14 cellular contexts compared by ENCODE assay signal in genomic region chr16:88553739-88554138, GRCh38. TPM values are rescaled to one million over a fixed set of nuclear protein-coding genes. Genes with fewer than 3 reads are reported as not detected.
A peak's percentile ranks its signal among the peaks of the same experiment; 100 is the strongest.
DNase-seq lines count a peak whose midpoint lies in the region; ATAC-seq and TF ChIP-seq lines count a peak whose summit lies in the region.
"Had no signal": no experiment of that assay in that cellular context is flagged by ENCODE, and none has a peak within 500 bp of the region (broad histone marks: within the 10 kb centered on the region; RNA-seq: fewer than 3 reads in every experiment).

No MANE protein-coding gene starts in this region.

- H3K4me2 ChIP-seq in BLaER1 treated with 17β-estradiol and CSF1 and Interleukin-3, amounts not matched to agents 10 nM and 100 nM = peak overlapping the region in 9 of 11 experiments; percentile 52 to 93 (median 83); a peak in 18 of 22 replicates
- H3K4me2 ChIP-seq: GM23338 had no signal

- peaks cover 0 to 14% (median 0%) of the 10 kb centered on the region in 11 experiments; a peak in 3 of 22 replicates for H4K20me1 ChIP-seq in BLaER1 treated with 17β-estradiol and CSF1 and Interleukin-3, amounts not matched to agents 10 nM and 100 nM

- H3K4me3 ChIP-seq in BLaER1 treated with 17β-estradiol and CSF1 and Interleukin-3, amounts not matched to agents 10 nM and 100 nM = no peak overlapping the region
- no peak overlapping the region for H3K4me3 ChIP-seq in NT2/D1 (ENCODE audit: insufficient read length, low read depth)
- H3K4me3 ChIP-seq: GM23338 had no signal

- DNase-seq in GM13977 (ENCODE audit: low spot score) = peak; percentile 11
- DNase-seq in NT2/D1 (ENCODE audit: low read depth, low spot score) = no peak
- peak; percentile 29 for DNase-seq in retina
- no peak for DNase-seq in NCI-H1436 treated with DMSO at 0.1 percent for 48 hours (lab: John Stamatoyannopoulos, UW)
- no peak for DNase-seq in left colon
- no peak for DNase-seq in NOMO-1 treated with DMSO at 0.1 percent for 48 hours (lab: John Stamatoyannopoulos, UW; ENCODE audit: unreplicated experiment)
- DNase-seq: BE2C; Caco-2; CD8-positive, alpha-beta memory T cell; DMS53; H9 had no signal

- no peak for TF ChIP-seq CTCF in GM13977 (IDR thresholded peaks at IDR 0.05; ENCODE audit: extremely low read depth, insufficient read depth, missing control alignments)

- peaks cover 4 to 14% (median 10%) of the 10 kb centered on the region in 11 experiments; a peak in 19 of 22 replicates for H3K9me3 ChIP-seq in BLaER1 treated with 17β-estradiol and CSF1 and Interleukin-3, amounts not matched to agents 10 nM and 100 nM (replicated peaks in 1 of 11)
- H3K9me3 ChIP-seq in NT2/D1 (ENCODE audit: insufficient read depth, low read length) = peaks cover 7% of the 10 kb centered on the region; the same call in 1 of the 2 replicates
- H3K9me3 ChIP-seq: BE2C had no signal

- peaks cover 0 to 60% (median 0%) of the 10 kb centered on the region in 11 experiments; a peak in 9 of 22 replicates for H3K27me3 ChIP-seq in BLaER1 treated with 17β-estradiol and CSF1 and Interleukin-3, amounts not matched to agents 10 nM and 100 nM
- no peaks in the 10 kb centered on the region for H3K27me3 ChIP-seq in NT2/D1 (ENCODE audit: insufficient read depth, insufficient read length)

- intact Hi-C loops in left colon (cut with DNase I, micrococcal nuclease) = no loop called here

- H3K9ac ChIP-seq in BLaER1 treated with 17β-estradiol and CSF1 and Interleukin-3, amounts not matched to agents 10 nM and 100 nM = peak overlapping the region in 4 of 11 experiments; percentile 3 to 42 (median 13); a peak in 5 of 22 replicates
- H3K9ac ChIP-seq in NT2/D1 (ENCODE audit: insufficient read length, low read depth) = peak overlapping the region; percentile 9

- in situ Hi-C loops in GM13977 (cut with MboI; ENCODE audit: low pct_unique_long_range_greater_than_20kb, low sequenced_read_pairs, unreplicated experiment) = no loop called here

- H3K36me3 ChIP-seq in BLaER1 treated with 17β-estradiol and CSF1 and Interleukin-3, amounts not matched to agents 10 nM and 100 nM = no peaks in the 10 kb centered on the region; a peak in 1 of 22 replicates
- no peaks in the 10 kb centered on the region for H3K36me3 ChIP-seq in NT2/D1 (ENCODE audit: insufficient read depth, insufficient read length, low read length)
- H3K36me3 ChIP-seq: BE2C had no signal

- no peak for ATAC-seq in left colon
- ATAC-seq: HepG2 had no signal

- H3K4me1 ChIP-seq in BLaER1 treated with 17β-estradiol and CSF1 and Interleukin-3, amounts not matched to agents 10 nM and 100 nM = peaks cover 42 to 96% (median 88%) of the 10 kb centered on the region in 10 experiments
- peaks cover 21% of the 10 kb centered on the region for H3K4me1 ChIP-seq in NT2/D1 (ENCODE audit: insufficient read depth, insufficient read length)
- H3K4me1 ChIP-seq: BE2C had no signal

- H3K27ac ChIP-seq in BLaER1 treated with 17β-estradiol and CSF1 and Interleukin-3, amounts not matched to agents 10 nM and 100 nM = no peak overlapping the region; a peak in 1 of 22 replicates

RNA-seq across cellular contexts. Expression of gene ZC3H18, which starts 16.5 kb away (rescaled TPM):
- total RNA-seq in left colon = 10 to 100 TPM; 32.6 to 43.7 TPM

Comparison
In these comparisons a context has a peak if more than half of its experiments do, and no peak if none do; other contexts are left out.
1. DNase-seq: peak in GM13977 (single experiment) and retina (single experiment); none in NT2/D1 (single experiment), NCI-H1436 treated with DMSO at 0.1 percent for 48 hours (single experiment), left colon (0 of 2) and NOMO-1 treated with DMSO at 0.1 percent for 48 hours (single experiment).